In genomic region chr17:29722411-29723198, GRCh38 we compare ENCODE assay signal across 9 cellular contexts.
A peak's percentile ranks its signal among the peaks of the same experiment; 100 is the strongest.
DNase-seq lines count a peak whose midpoint lies in the region; ATAC-seq, FAIRE-seq and TF ChIP-seq lines count a peak whose summit lies in the region.
"Had no signal": no experiment of that assay in that cellular context is flagged by ENCODE, and none has a peak within 500 bp of the region (broad histone marks: within the 10 kb centered on the region; RNA-seq: fewer than 3 reads in every experiment).

No MANE protein-coding gene starts in this region.

- no peaks in the 10 kb centered on the region for H3K27me3 ChIP-seq in stomach

- TF ChIP-seq CTCF in kidney (IDR thresholded peaks at IDR 0.05; ENCODE audit: borderline replicate concordance, extremely low read depth, insufficient read depth) (no peak), stomach (IDR thresholded peaks at IDR 0.05) (no peak)

- peak; percentile 75 for ATAC-seq in HG02678 (IDR thresholded peaks at IDR 0.05; ENCODE audit: unreplicated experiment)

- H3K4me3 ChIP-seq in kidney (ENCODE audit: low read length in 2 of 2) = peak overlapping the region; percentile 5 to 21
- peak overlapping the region in 1 of 4 donors; percentile 14 for H3K4me3 ChIP-seq in stomach

- no peak overlapping the region for H3K9ac ChIP-seq in kidney (ENCODE audit: low read length in 2 of 2)

- H3K4me1 ChIP-seq in kidney (ENCODE audit: control insufficient read depth in 1 of 2, insufficient read depth in 1 of 2, low read depth in 1 of 2, low read length in 2 of 2) (peaks cover 8 to 27% of the 10 kb centered on the region in 2 donors), stomach (peaks cover 6 to 35% (median 8%) of the 10 kb centered on the region in 4 donors)

- intact Hi-C loops in kidney (cut with DNase I) = no loop called here
- intact Hi-C loops in stomach (cut with DNase I; ENCODE audit: low total_unique reads) = no loop called here

- peak; percentile 67 for DNase-seq in activated effector memory CD4-positive, alpha-beta T cell treated with anti-CD3 and anti-CD28 coated beads, Interleukin-2, amount 50 U/mL, for 16 hours
- no peak for DNase-seq in activated effector memory CD4-positive, alpha-beta T cell treated with Interleukin-2 at 50 U/mL for 16 hours
- DNase-seq in NOMO-1 (lab: John Stamatoyannopoulos, UW; ENCODE audit: unreplicated experiment in 2 of 2) (peak; percentile 80 to 99), kidney (no peak), stomach (no peak), midbrain (lab: John Stamatoyannopoulos, UW) (no peak)

- no peak for TF ChIP-seq EP300 in stomach (IDR thresholded peaks at IDR 0.05)

- 7 to 17% (median 9%) methylated on average over 9 of the region's 9 CpGs for WGBS in adipose tissue, 3 donors
- 34 to 45% (median 42%) methylated on average over 9 of the region's 9 CpGs for WGBS in stomach, 5 donors

- FAIRE-seq in kidney (lab: Jason Lieb, UNC) = peak; percentile 17
- FAIRE-seq: G401.6 had no signal

- H3K27ac ChIP-seq in adipose tissue (ENCODE audit: low read depth, low read length) = peak overlapping the region; percentile 40
- peak overlapping the region; percentile 43 to 47 for H3K27ac ChIP-seq in kidney (ENCODE audit: low read depth in 2 of 2, low read length in 2 of 2)
- peak overlapping the region in 4 of 5 donors; percentile 59 to 74 (median 65) for H3K27ac ChIP-seq in stomach

- no peaks in the 10 kb centered on the region for H3K9me3 ChIP-seq in kidney (ENCODE audit: control insufficient read depth in 1 of 2, low read length in 2 of 2)
- no peaks in the 10 kb centered on the region for H3K9me3 ChIP-seq in stomach

- TF ChIP-seq POLR2A in stomach (IDR thresholded peaks at IDR 0.05) = no peak

- H3K36me3 ChIP-seq in kidney (ENCODE audit: control insufficient read depth in 1 of 2, insufficient read depth in 2 of 2, low read length in 2 of 2) (no peaks in the 10 kb centered on the region), stomach (no peaks in the 10 kb centered on the region)

Comparison
In these comparisons a context has a peak if more than half of its experiments do, and no peak if none do; other contexts are left out.
1. DNase-seq: peak in activated effector memory CD4-positive, alpha-beta T cell treated with anti-CD3 and anti-CD28 coated beads, Interleukin-2, amount 50 U/mL, for 16 hours (single experiment) and NOMO-1 (2 of 2); none in activated effector memory CD4-positive, alpha-beta T cell treated with Interleukin-2 at 50 U/mL for 16 hours (single experiment), kidney (single experiment), stomach (single experiment) and midbrain (single experiment).
2. Peak in every context shown above with its lines, with median percentiles within 50 percentile points of each other: H3K27ac ChIP-seq.